Comparison of ENCODE assay signal across 11 cellular contexts in the genomic region with DNA sequence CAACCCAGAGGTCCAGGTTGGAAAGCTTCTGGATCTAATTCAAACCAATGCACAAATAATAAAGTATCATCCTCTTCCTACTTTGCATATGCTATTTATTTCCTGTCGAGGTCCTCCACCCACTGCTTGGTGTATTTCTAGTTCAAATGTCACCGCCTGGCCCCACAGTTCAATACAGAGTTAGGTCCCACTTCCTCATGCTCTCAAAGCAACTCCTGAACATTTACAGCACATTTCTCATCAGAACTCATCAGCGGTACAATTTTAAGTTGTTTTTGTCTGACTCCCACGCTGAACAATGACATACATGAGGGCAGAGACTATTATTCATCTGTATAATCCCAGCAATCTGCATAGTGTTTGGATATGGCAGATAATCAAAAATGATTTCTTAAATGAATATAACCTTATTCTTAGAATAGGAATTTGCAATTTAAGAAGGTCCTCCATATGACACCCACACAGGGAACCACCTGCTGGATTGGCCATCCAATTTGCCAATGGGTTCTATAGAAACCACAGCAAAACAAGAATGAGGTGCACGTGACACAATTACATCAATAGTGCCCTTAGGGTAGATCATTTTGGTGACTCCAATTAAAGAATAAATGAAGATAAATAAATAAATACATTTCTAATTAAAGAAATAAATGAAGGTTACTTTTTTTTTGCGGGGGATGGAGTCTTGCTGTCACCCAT. TPM values are rescaled to one million over a fixed set of nuclear protein-coding genes. Genes with fewer than 3 reads are reported as not detected.
A peak's percentile ranks its signal among the peaks of the same experiment; 100 is the strongest.
DNase-seq lines count a peak whose midpoint lies in the region; ATAC-seq and TF ChIP-seq lines count a peak whose summit lies in the region.
"Had no signal": no experiment of that assay in that cellular context is flagged by ENCODE, and none has a peak within 500 bp of the region (broad histone marks: within the 10 kb centered on the region; RNA-seq: fewer than 3 reads in every experiment).

No MANE protein-coding gene starts in this region.

- ATAC-seq in naive thymus-derived CD8-positive, alpha-beta T cell: peak; percentile 78 to 83
- ATAC-seq: right cardiac atrium had no signal

- peak; percentile 22 for DNase-seq in GM03348 (ENCODE audit: low spot score)
- DNase-seq in GM20000 (ENCODE audit: low spot score): peak; percentile 67
- peak; percentile 36 for DNase-seq in activated CD4-positive, alpha-beta memory T cell treated with anti-CD3 and anti-CD28 coated beads for 36 hours
- DNase-seq in naive thymus-derived CD8-positive, alpha-beta T cell: peak in 4 of 10 donors; percentile 19 to 33 (median 29)
- no peak for DNase-seq in NCI-H187 (lab: John Stamatoyannopoulos, UW)
- no peak for DNase-seq in NCI-H2029 (lab: John Stamatoyannopoulos, UW)
- DNase-seq in DMS53 treated with DMSO at 0.1 percent for 48 hours (lab: John Stamatoyannopoulos, UW; ENCODE audit: unreplicated experiment): no peak
- DNase-seq: KBM-7, right cardiac atrium, SHP77 had no signal

- no peaks in the 10 kb centered on the region for H3K27me3 Mint-ChIP-seq in activated CD4-positive, alpha-beta memory T cell treated with anti-CD3 and anti-CD28 coated beads for 36 hours
- H3K27me3 Mint-ChIP-seq in naive thymus-derived CD8-positive, alpha-beta T cell: no peaks in the 10 kb centered on the region
- H3K27me3 Mint-ChIP-seq: brain had no signal

- peak overlapping the region; percentile 70 for H3K27ac Mint-ChIP-seq in activated CD4-positive, alpha-beta memory T cell treated with anti-CD3 and anti-CD28 coated beads for 36 hours
- H3K27ac Mint-ChIP-seq in naive thymus-derived CD8-positive, alpha-beta T cell: peak overlapping the region; percentile 20 to 99 (median 90)

- POLR2A ChIA-PET in activated CD4-positive, alpha-beta memory T cell treated with anti-CD3 and anti-CD28 coated beads for 36 hours (lab: Charles Lee): no interaction called here
- POLR2A ChIA-PET in naive thymus-derived CD8-positive, alpha-beta T cell (lab: Charles Lee): interaction anchor here (0.6 kb wide), 1 partner anchor 92 kb away, joined by 4 read pairs; the partner anchor contains the start of genes ST13 and XPNPEP3

- CTCF ChIA-PET in activated CD4-positive, alpha-beta memory T cell treated with anti-CD3 and anti-CD28 coated beads for 36 hours (lab: Charles Lee): interaction anchor here (9.3 kb wide), 1 partner anchor 80 kb away, joined by 92 read pairs; no protein-coding TSS in a partner anchor

- intact Hi-C loops in activated CD4-positive, alpha-beta memory T cell treated with anti-CD3 and anti-CD28 coated beads for 36 hours (cut with micrococcal nuclease): no loop called here

- TF ChIP-seq CTCF in GM20000 (IDR thresholded peaks at IDR 0.05; ENCODE audit: extremely low read depth, missing control alignments): no peak

- H3K36me3 Mint-ChIP-seq in activated CD4-positive, alpha-beta memory T cell treated with anti-CD3 and anti-CD28 coated beads for 36 hours: peaks cover 8% of the 10 kb centered on the region
- H3K36me3 Mint-ChIP-seq in naive thymus-derived CD8-positive, alpha-beta T cell: peaks cover 0 to 4% (median 2%) of the 10 kb centered on the region in 3 donors

- H3K9me3 Mint-ChIP-seq in activated CD4-positive, alpha-beta memory T cell treated with anti-CD3 and anti-CD28 coated beads for 36 hours: no peaks in the 10 kb centered on the region
- no peaks in the 10 kb centered on the region for H3K9me3 Mint-ChIP-seq in naive thymus-derived CD8-positive, alpha-beta T cell
- H3K9me3 Mint-ChIP-seq: brain had no signal

- no peak overlapping the region for H3K4me3 Mint-ChIP-seq in activated CD4-positive, alpha-beta memory T cell treated with anti-CD3 and anti-CD28 coated beads for 36 hours
- peak overlapping the region; percentile 1 to 73 (median 49) for H3K4me3 Mint-ChIP-seq in naive thymus-derived CD8-positive, alpha-beta T cell
- H3K4me3 Mint-ChIP-seq: brain had no signal

- H3K4me1 Mint-ChIP-seq in activated CD4-positive, alpha-beta memory T cell treated with anti-CD3 and anti-CD28 coated beads for 36 hours (ENCODE audit: low read depth): peaks cover 17% of the 10 kb centered on the region
- peaks cover 10 to 28% (median 15%) of the 10 kb centered on the region in 4 donors for H3K4me1 Mint-ChIP-seq in naive thymus-derived CD8-positive, alpha-beta T cell

RNA-seq across cellular contexts. Expression of gene SLC25A17, which starts 54.3 kb away (rescaled TPM):
- 10 to 100 TPM; 29.3 to 30.8 TPM for total RNA-seq in activated CD4-positive, alpha-beta memory T cell treated with anti-CD3 and anti-CD28 coated beads for 36 hours
- total RNA-seq in naive thymus-derived CD8-positive, alpha-beta T cell: 10 to 100 TPM; 13.6 to 16.3 TPM
- polyA plus RNA-seq in naive thymus-derived CD8-positive, alpha-beta T cell: 10 to 100 TPM; 17.3 to 19.0 (median 17.5) TPM

Comparison
In these comparisons a context has a peak if more than half of its experiments do, and no peak if none do; other contexts are left out.
1. DNase-seq: peak in GM03348 (single experiment), GM20000 (single experiment) and activated CD4-positive, alpha-beta memory T cell treated with anti-CD3 and anti-CD28 coated beads for 36 hours (single experiment); none in NCI-H187 (0 of 2), NCI-H2029 (single experiment) and DMS53 treated with DMSO at 0.1 percent for 48 hours (single experiment).